19 cellular contexts compared by ENCODE assay signal in genomic region chr1:209205039-209205438, GRCh38.
DNase-seq lines count a peak whose midpoint lies in the region; ATAC-seq, FAIRE-seq and TF ChIP-seq lines count a peak whose summit lies in the region.
"Had no signal": no experiment of that assay in that cellular context is flagged by ENCODE, and none has a peak within 500 bp of the region (broad histone marks: within the 10 kb centered on the region; RNA-seq: fewer than 3 reads in every experiment).

No MANE protein-coding gene starts in this region.

- no peak overlapping the region for H3K4me3 Mint-ChIP-seq in brain
- H3K4me3 Mint-ChIP-seq in activated T-helper 17 cell treated with anti-CD3 and anti-CD28 coated beads, Interleukin-2, amount 50 U/mL, for 72 hours, result no peak overlapping the region
- H3K4me3 Mint-ChIP-seq: CD4-positive, alpha-beta memory T cell; H9; IgD-negative memory B cell had no signal

- DNase-seq in GM10266 (ENCODE audit: extremely low spot score) (peak; percentile 1), lower lobe of right lung (no peak), smooth muscle cell (lab: John Stamatoyannopoulos, UW; ENCODE audit: unreplicated experiment) (no peak), GM12891 (ENCODE audit: insufficient read length, low spot score) (no peak), NCI-H446 treated with DMSO at 0.1 percent for 48 hours (lab: John Stamatoyannopoulos, UW) (no peak)
- DNase-seq: AML-193; Calu3; CD4-positive, alpha-beta memory T cell; DMS53; H9 had no signal

- no peak overlapping the region for H3K9ac ChIP-seq in smooth muscle cell (ENCODE audit: low read depth)

- H3K4me3 ChIP-seq in lower lobe of right lung, result no peak overlapping the region
- H3K4me3 ChIP-seq in smooth muscle cell, result no peak overlapping the region
- H3K4me3 ChIP-seq: A549 had no signal

- H4K20me1 ChIP-seq in smooth muscle cell (ENCODE audit: low read depth), result no peaks in the 10 kb centered on the region

- TF ChIP-seq CTCF in GM10266 (IDR thresholded peaks at IDR 0.05; ENCODE audit: control insufficient read depth, insufficient read depth, low read depth, missing control alignments) (no peak), brain (conservative IDR thresholded peaks at IDR 0.05) (no peak), lower lobe of right lung (IDR thresholded peaks at IDR 0.05) (no peak), smooth muscle cell (IDR thresholded peaks at IDR 0.05; ENCODE audit: borderline replicate concordance, insufficient read depth, poor library complexity, severe bottlenecking) (no peak)

- peaks cover 58% of the 10 kb centered on the region for H3K4me1 Mint-ChIP-seq in brain
- H3K4me1 Mint-ChIP-seq in activated T-helper 17 cell treated with anti-CD3 and anti-CD28 coated beads, Interleukin-2, amount 50 U/mL, for 72 hours, result no peaks in the 10 kb centered on the region
- H3K4me1 Mint-ChIP-seq: IgD-negative memory B cell had no signal

- TF ChIP-seq POLR2A in GM12891 (IDR thresholded peaks at IDR 0.05; ENCODE audit: low read depth, low read length), result no peak

- peak; percentile 52 to 54 for ATAC-seq in lower lobe of right lung
- no peak for ATAC-seq in activated T-helper 17 cell treated with anti-CD3 and anti-CD28 coated beads, Interleukin-2, amount 50 U/mL, for 72 hours (replicated peaks)
- ATAC-seq: A549, HepG2 had no signal

- no peaks in the 10 kb centered on the region for H3K36me3 Mint-ChIP-seq in brain
- H3K36me3 Mint-ChIP-seq in activated T-helper 17 cell treated with anti-CD3 and anti-CD28 coated beads, Interleukin-2, amount 50 U/mL, for 72 hours (ENCODE audit: low read depth), result no peaks in the 10 kb centered on the region
- H3K36me3 Mint-ChIP-seq: CD4-positive, alpha-beta memory T cell; IgD-negative memory B cell had no signal

- H3K36me3 ChIP-seq in lower lobe of right lung (no peaks in the 10 kb centered on the region), smooth muscle cell (ENCODE audit: low read depth) (no peaks in the 10 kb centered on the region)

- H3K27ac Mint-ChIP-seq in brain, result peak overlapping the region in 4 of 5 experiments; percentile 8 to 72 (median 45)
- H3K27ac Mint-ChIP-seq in activated T-helper 17 cell treated with anti-CD3 and anti-CD28 coated beads, Interleukin-2, amount 50 U/mL, for 72 hours, result no peak overlapping the region
- H3K27ac Mint-ChIP-seq: CD4-positive, alpha-beta memory T cell; H9; IgD-negative memory B cell had no signal

- peaks cover 20% of the 10 kb centered on the region for H3K27me3 ChIP-seq in lower lobe of right lung (ENCODE audit: low read depth)
- H3K27me3 ChIP-seq in smooth muscle cell (ENCODE audit: low read depth), result peaks cover 16% of the 10 kb centered on the region

- H3K27me3 Mint-ChIP-seq in brain, result peaks cover 18% of the 10 kb centered on the region
- H3K27me3 Mint-ChIP-seq in activated T-helper 17 cell treated with anti-CD3 and anti-CD28 coated beads, Interleukin-2, amount 50 U/mL, for 72 hours, result peaks cover 33% of the 10 kb centered on the region

- no peak overlapping the region for H3K27ac ChIP-seq in lower lobe of right lung
- no peak overlapping the region for H3K27ac ChIP-seq in smooth muscle cell (ENCODE audit: low read depth)
- H3K27ac ChIP-seq: 22Rv1, A549, C4-2B had no signal

- H2AFZ ChIP-seq in smooth muscle cell (ENCODE audit: low read depth), result peak overlapping the region; percentile 16

- H3K4me2 ChIP-seq in smooth muscle cell, result no peak overlapping the region
- H3K4me2 ChIP-seq: A549 had no signal

- H3K4me1 ChIP-seq in lower lobe of right lung (peaks cover 13% of the 10 kb centered on the region), smooth muscle cell (ENCODE audit: low read depth) (peaks cover 5% of the 10 kb centered on the region)
- H3K4me1 ChIP-seq: A549 had no signal

- no peaks in the 10 kb centered on the region for H3K79me2 ChIP-seq in smooth muscle cell (ENCODE audit: low read depth)

- no peaks in the 10 kb centered on the region for H3F3A ChIP-seq in smooth muscle cell (ENCODE audit: low read depth)

- no peak for FAIRE-seq in GM12891 (lab: Jason Lieb, UNC)
- FAIRE-seq: A549, G401.6, H1, HepG2 had no signal

- intact Hi-C loops in lower lobe of right lung (cut with DNase I), result no loop called here

- H3K9me3 Mint-ChIP-seq in brain, result no peaks in the 10 kb centered on the region
- no peaks in the 10 kb centered on the region for H3K9me3 Mint-ChIP-seq in activated T-helper 17 cell treated with anti-CD3 and anti-CD28 coated beads, Interleukin-2, amount 50 U/mL, for 72 hours
- H3K9me3 Mint-ChIP-seq: CD4-positive, alpha-beta memory T cell; H9 had no signal

- H3K9me3 ChIP-seq in lower lobe of right lung, result no peaks in the 10 kb centered on the region
- no peaks in the 10 kb centered on the region for H3K9me3 ChIP-seq in smooth muscle cell (replicated peaks; ENCODE audit: low read depth)
- H3K9me3 ChIP-seq: A549 had no signal

- WGBS in smooth muscle cell (ENCODE audit: low lambda C conversion rate), result 85% methylated on average over 4 of the region's 4 CpGs

TF ChIP-seq in GM12891, 5 proteins besides CTCF, POLR2A, EP300 and RAD21:
- TF ChIP-seq POLR2AphosphoS5 (IDR thresholded peaks at IDR 0.05; ENCODE audit: low read depth, low read length), result no peak
- TF ChIP-seq TAF1 (IDR thresholded peaks at IDR 0.05; ENCODE audit: low read depth, low read length), result no peak
- no peak for TF ChIP-seq SPI1 (IDR thresholded peaks at IDR 0.05; ENCODE audit: low read depth, low read length)
- TF ChIP-seq PAX5 (IDR thresholded peaks at IDR 0.05; ENCODE audit: insufficient read depth, low read length, severe bottlenecking), result no peak
- no peak for TF ChIP-seq POU2F2 (IDR thresholded peaks at IDR 0.05; ENCODE audit: low read depth, low read length)
TF ChIP-seq in GM12891: peak in this region for 0.
